In genomic region chr7:34552502-34552901, GRCh38 we compare ENCODE assay signal across 22 cellular contexts.
A peak's percentile ranks its signal among the peaks of the same experiment; 100 is the strongest.
DNase-seq lines count a peak whose midpoint lies in the region; ATAC-seq, FAIRE-seq and TF ChIP-seq lines count a peak whose summit lies in the region.
"Had no signal": no experiment of that assay in that cellular context is flagged by ENCODE, and none has a peak within 500 bp of the region (broad histone marks: within the 10 kb centered on the region; RNA-seq: fewer than 3 reads in every experiment).

No MANE protein-coding gene starts in this region.

- H2BK120ac ChIP-seq in IMR-90 (ENCODE audit: low read depth, low read length), result no peak overlapping the region

- DNase-seq in IMR-90 (no peak), chondrocyte (ENCODE audit: low spot score) (peak; percentile 76), urothelium cell line (ENCODE audit: low spot score) (no peak), GM10248 (ENCODE audit: extremely low spot score) (no peak)
- no peak for DNase-seq in stimulated activated naive CD8-positive, alpha-beta T cell treated with anti-CD3 and anti-CD28 coated beads, Interleukin-15, Interleukin-2, amounts not matched to agents 100 U/mL and 50 U/mL, for 24 hours
- DNase-seq: ACHN; BE2C; C1 segment of cervical spinal cord; CD4-positive, CD25-positive, alpha-beta regulatory T cell; CD8-positive, alpha-beta memory T cell; COR-L47; DMS 273 treated with DMSO at 0.1 percent for 48 hours; DMS53; DND-41; EL; GOT3; H9 had no signal

- H2AK5ac ChIP-seq in IMR-90 (ENCODE audit: low read depth, low read length), result no peak overlapping the region

- TF ChIP-seq CTCF in IMR-90 (conservative IDR thresholded peaks at IDR 0.05; ENCODE audit: low read depth, low read length) (no peak), chondrocyte (IDR thresholded peaks at IDR 0.05) (no peak), gastroesophageal sphincter (IDR thresholded peaks at IDR 0.05) (no peak), GM10248 (IDR thresholded peaks at IDR 0.05; ENCODE audit: control extremely low read depth, extremely low read depth, low read depth, missing control alignments) (no peak)

- no peaks in the 10 kb centered on the region for H3K27me3 Mint-ChIP-seq in chondrocyte (ENCODE audit: low read depth)
- no peaks in the 10 kb centered on the region for H3K27me3 Mint-ChIP-seq in activated T-helper 17 cell treated with anti-CD3 and anti-CD28 coated beads, Interleukin-2, amount 50 U/mL, for 72 hours
- H3K27me3 Mint-ChIP-seq: CD4-positive, CD25-positive, alpha-beta regulatory T cell had no signal

- H3K4me2 ChIP-seq in IMR-90 (ENCODE audit: low read depth, low read length), result no peak overlapping the region

- POLR2A ChIA-PET in IMR-90 (lab: Charles Lee; ENCODE audit: unreplicated experiment), result no interaction called here
- POLR2A ChIA-PET in GM10248 (lab: Yijun Ruan, JAX), result no interaction called here

- H3K27ac ChIP-seq in IMR-90 (ENCODE audit: insufficient read depth, low read length), result no peak overlapping the region
- H3K27ac ChIP-seq in gastroesophageal sphincter, result no peak overlapping the region

- FAIRE-seq in urothelium cell line (lab: Jason Lieb, UNC), result peak; percentile 86
- FAIRE-seq: A204.1, GM12891, HepG2 had no signal

- BruUV-seq in IMR-90 (replicated peaks; lab: Mats Ljungman, UMichigan), result no TSS peak

- H2BK5ac ChIP-seq in IMR-90 (ENCODE audit: low read depth, low read length, poor library complexity, severe bottlenecking), result no peak overlapping the region

- H2BK15ac ChIP-seq in IMR-90 (ENCODE audit: low read depth, low read length), result no peak overlapping the region

- H4K5ac ChIP-seq in IMR-90 (ENCODE audit: low read depth, low read length), result no peak overlapping the region

- 67% methylated on average over 3 of the region's 5 CpGs; no CpG with 5 or more reads in 1 of the 2 experiments for WGBS in IMR-90 (ENCODE audit: extremely low coverage in 2 of 2, insufficient read length in 1 of 2), 2 experiments
- WGBS in gastroesophageal sphincter (ENCODE audit: low coverage in 1 of 2), 2 donors, result no CpG with 5 or more reads among the region's 5 CpGs

- H2AK9ac ChIP-seq in IMR-90 (replicated peaks; ENCODE audit: low read depth, low read length, poor library complexity), result no peak overlapping the region

- intact Hi-C loops in IMR-90 (cut with micrococcal nuclease), result no loop called here

- H3K56ac ChIP-seq in IMR-90 (ENCODE audit: extremely low read depth, insufficient read depth, low read length), result no peak overlapping the region

- H3K9me3 Mint-ChIP-seq in chondrocyte (ENCODE audit: low read depth), result peaks cover 46% of the 10 kb centered on the region
- H3K9me3 Mint-ChIP-seq in activated T-helper 17 cell treated with anti-CD3 and anti-CD28 coated beads, Interleukin-2, amount 50 U/mL, for 72 hours, result peaks cover 20% of the 10 kb centered on the region

- in situ Hi-C loops in IMR-90 (cut with MboI; ENCODE audit: low sequenced_read_pairs), result no loop called here

- no peak for TF ChIP-seq POLR2A in IMR-90 (IDR thresholded peaks at IDR 0.05; ENCODE audit: low read depth, low read length)
- TF ChIP-seq POLR2A in gastroesophageal sphincter (IDR thresholded peaks at IDR 0.05), result no peak

- H3K27ac Mint-ChIP-seq in chondrocyte (ENCODE audit: unreplicated experiment), result no peak overlapping the region
- no peak overlapping the region for H3K27ac Mint-ChIP-seq in activated T-helper 17 cell treated with anti-CD3 and anti-CD28 coated beads, Interleukin-2, amount 50 U/mL, for 72 hours
- H3K27ac Mint-ChIP-seq: CD4-positive, CD25-positive, alpha-beta regulatory T cell; CD8-positive, alpha-beta memory T cell; H9 had no signal

- H3K4ac ChIP-seq in IMR-90 (ENCODE audit: low read depth, low read length), result no peak overlapping the region

- H3K79me1 ChIP-seq in IMR-90 (ENCODE audit: low read depth in 1 of 2, low read length in 2 of 2), result no peaks in the 10 kb centered on the region

- TF ChIP-seq EP300 in gastroesophageal sphincter (IDR thresholded peaks at IDR 0.05), result no peak

- H2AFZ ChIP-seq in IMR-90 (replicated peaks; ENCODE audit: low read length, poor library complexity), result peak overlapping the region; percentile 58

- H3K23ac ChIP-seq in IMR-90 (ENCODE audit: low read depth, low read length), result no peak overlapping the region

- H3K36me3 Mint-ChIP-seq in chondrocyte (ENCODE audit: low read depth), result no peaks in the 10 kb centered on the region
- no peaks in the 10 kb centered on the region for H3K36me3 Mint-ChIP-seq in activated T-helper 17 cell treated with anti-CD3 and anti-CD28 coated beads, Interleukin-2, amount 50 U/mL, for 72 hours (ENCODE audit: low read depth)
- H3K36me3 Mint-ChIP-seq: CD8-positive, alpha-beta memory T cell had no signal

- H3K27me3 ChIP-seq in IMR-90 (ENCODE audit: control insufficient read depth, insufficient read depth, low read length), result no peaks in the 10 kb centered on the region
- no peaks in the 10 kb centered on the region for H3K27me3 ChIP-seq in gastroesophageal sphincter
- H3K27me3 ChIP-seq: BE2C had no signal

- CTCF ChIA-PET in IMR-90 (lab: Yijun Ruan, JAX), result no interaction called here
- CTCF ChIA-PET in GM10248 (lab: Yijun Ruan, JAX), result no interaction called here

- H3K4me1 ChIP-seq in IMR-90 (ENCODE audit: control insufficient read depth, insufficient read depth, low read length), result no peaks in the 10 kb centered on the region
- no peaks in the 10 kb centered on the region for H3K4me1 ChIP-seq in gastroesophageal sphincter
- H3K4me1 ChIP-seq: BE2C had no signal

- ATAC-seq in IMR-90 (ENCODE audit: low read depth), result no peak
- ATAC-seq in gastroesophageal sphincter, result peak; percentile 3
- ATAC-seq in activated T-helper 17 cell treated with anti-CD3 and anti-CD28 coated beads, Interleukin-2, amount 50 U/mL, for 72 hours (replicated peaks), result no peak
- ATAC-seq in stimulated activated naive CD8-positive, alpha-beta T cell treated with anti-CD3 and anti-CD28 coated beads, Interleukin-15, Interleukin-2, amounts not matched to agents 100 U/mL and 50 U/mL, for 24 hours, result no peak
- ATAC-seq: HepG2 had no signal

- H3K9me3 ChIP-seq in IMR-90 (ENCODE audit: control insufficient read depth, insufficient read depth, low read length) (peaks cover 12% of the 10 kb centered on the region), gastroesophageal sphincter (peaks cover 0 to 38% (median 0%) of the 10 kb centered on the region in 3 donors)
- H3K9me3 ChIP-seq: BE2C had no signal

- no peak overlapping the region for H3K4me3 ChIP-seq in IMR-90 (ENCODE audit: insufficient read depth, low read depth, low read length)
- H3K4me3 ChIP-seq in gastroesophageal sphincter, result no peak overlapping the region

- no peaks in the 10 kb centered on the region for H3K36me3 ChIP-seq in IMR-90 (ENCODE audit: control insufficient read depth, insufficient read depth, low read length)
- no peaks in the 10 kb centered on the region for H3K36me3 ChIP-seq in gastroesophageal sphincter
- H3K36me3 ChIP-seq: BE2C had no signal

- H4K8ac ChIP-seq in IMR-90 (ENCODE audit: low read depth in 2 of 2, low read length in 2 of 2), result no peak overlapping the region

- H2BK20ac ChIP-seq in IMR-90 (ENCODE audit: low read depth, low read length), result no peak overlapping the region

- H3K9me1 ChIP-seq in IMR-90 (ENCODE audit: insufficient read depth, low read length), result no peaks in the 10 kb centered on the region

- no peak overlapping the region for H3K14ac ChIP-seq in IMR-90 (replicated peaks; ENCODE audit: low read depth, low read length)

- dilution Hi-C loops in IMR-90 (cut with HindIII; ENCODE audit: low sequenced_read_pairs, unreplicated experiment), result no loop called here

- no peak overlapping the region for H3K9ac ChIP-seq in IMR-90 (ENCODE audit: low read depth, low read length)

- no peak overlapping the region for H3K4me3 Mint-ChIP-seq in chondrocyte (ENCODE audit: unreplicated experiment)
- no peak overlapping the region for H3K4me3 Mint-ChIP-seq in activated T-helper 17 cell treated with anti-CD3 and anti-CD28 coated beads, Interleukin-2, amount 50 U/mL, for 72 hours
- H3K4me3 Mint-ChIP-seq: CD4-positive, CD25-positive, alpha-beta regulatory T cell; CD8-positive, alpha-beta memory T cell; H9 had no signal

- no peaks in the 10 kb centered on the region for H4K20me1 ChIP-seq in IMR-90 (ENCODE audit: insufficient read depth, low read length)

- H3K4me1 Mint-ChIP-seq in chondrocyte (ENCODE audit: low read depth), result no peaks in the 10 kb centered on the region
- H3K4me1 Mint-ChIP-seq in activated T-helper 17 cell treated with anti-CD3 and anti-CD28 coated beads, Interleukin-2, amount 50 U/mL, for 72 hours, result no peaks in the 10 kb centered on the region
- H3K4me1 Mint-ChIP-seq: CD4-positive, CD25-positive, alpha-beta regulatory T cell; CD8-positive, alpha-beta memory T cell; H9 had no signal

- H4K91ac ChIP-seq in IMR-90 (ENCODE audit: insufficient read depth, low read depth, low read length), result no peak overlapping the region

- H3K18ac ChIP-seq in IMR-90 (ENCODE audit: low read depth, low read length), result no peak overlapping the region

- TF ChIP-seq RAD21 in IMR-90 (IDR thresholded peaks at IDR 0.05; ENCODE audit: low read length), result no peak

TF ChIP-seq in IMR-90, 13 proteins besides CTCF, POLR2A, EP300 and RAD21:
- TF ChIP-seq BHLHE40 (IDR thresholded peaks at IDR 0.05; ENCODE audit: low read depth, low read length), result no peak
- no peak for TF ChIP-seq CEBPB (IDR thresholded peaks at IDR 0.05; ENCODE audit: low read depth, low read length)
- TF ChIP-seq MXI1 (IDR thresholded peaks at IDR 0.05; ENCODE audit: borderline replicate concordance, low read depth, low read length), result no peak
- TF ChIP-seq NFE2L2 (IDR thresholded peaks at IDR 0.05; ENCODE audit: low read depth, low read length), result no peak
- no peak for TF ChIP-seq CHD1 (IDR thresholded peaks at IDR 0.05; ENCODE audit: low read depth, low read length)
- no peak for TF ChIP-seq RCOR1 (IDR thresholded peaks at IDR 0.05; ENCODE audit: insufficient replicate concordance, low read length)
